ENCODE assay signal across 1 cellular context in the genomic region with DNA sequence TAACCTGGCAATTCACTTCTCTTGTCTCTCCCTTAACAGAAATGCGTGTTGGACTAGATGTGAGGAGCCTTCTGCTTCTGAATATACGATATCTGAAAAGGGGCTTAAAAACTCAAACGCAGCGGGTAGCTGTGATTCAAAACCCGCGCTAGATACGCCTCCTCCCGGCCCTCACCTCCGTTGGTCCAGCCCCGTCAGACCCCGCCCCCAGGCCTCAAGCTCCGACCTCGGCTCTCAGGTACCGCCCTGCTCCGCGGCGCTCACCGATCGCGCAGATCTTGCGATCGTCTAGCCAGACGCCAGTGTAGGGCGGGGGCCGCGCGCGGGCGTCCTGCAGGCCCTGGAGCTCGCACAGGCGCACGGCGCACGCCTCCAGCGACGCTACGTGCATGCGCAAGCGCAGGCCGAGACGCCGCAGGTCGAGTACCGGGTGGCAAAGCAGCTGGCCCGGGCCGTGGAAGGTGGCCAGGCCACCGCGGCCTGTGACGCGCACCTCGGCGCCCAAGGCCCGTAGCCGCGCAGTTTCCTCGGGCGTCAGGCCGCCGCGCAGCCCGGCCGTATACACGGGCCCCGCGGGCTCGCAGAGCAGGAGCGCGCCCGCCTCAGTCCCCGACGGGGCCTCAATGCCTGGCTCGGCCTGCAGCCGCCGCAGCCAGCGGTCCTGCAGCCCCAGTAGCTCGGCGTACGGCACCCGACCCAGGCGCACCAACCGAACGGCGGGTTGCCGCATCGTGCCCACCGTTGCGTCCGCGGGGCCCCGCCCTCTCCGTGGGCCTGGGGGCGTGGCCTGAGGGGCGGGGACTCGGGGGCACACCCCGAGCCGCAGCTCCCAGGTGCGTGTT.
TF ChIP-seq lines count a peak whose summit lies in the region.

A gene (minus strand): TSS at position 751 of the 842 bp plus-strand sequence. CDS start 21 bp downstream, at position 730.

TF ChIP-seq in K562, 482 proteins besides CTCF, POLR2A, EP300 and RAD21 (continued from another document and continues in another):
- no peak for TF ChIP-seq RFX5 (IDR thresholded peaks at IDR 0.05; ENCODE audit: low read depth, low read length)
- TF ChIP-seq HIVEP1 (CRISPR knock-in tag; IDR thresholded peaks at IDR 0.05), result no peak
- no peak for TF ChIP-seq OTX1 (CRISPR knock-in tag; IDR thresholded peaks at IDR 0.05)
- TF ChIP-seq CEBPB (tag; IDR thresholded peaks at IDR 0.05), result no peak; the same call in none of the 2 replicates
- no peak for TF ChIP-seq ZNF140 (CRISPR knock-in tag; IDR thresholded peaks at IDR 0.05)
- TF ChIP-seq, protein P1, sequence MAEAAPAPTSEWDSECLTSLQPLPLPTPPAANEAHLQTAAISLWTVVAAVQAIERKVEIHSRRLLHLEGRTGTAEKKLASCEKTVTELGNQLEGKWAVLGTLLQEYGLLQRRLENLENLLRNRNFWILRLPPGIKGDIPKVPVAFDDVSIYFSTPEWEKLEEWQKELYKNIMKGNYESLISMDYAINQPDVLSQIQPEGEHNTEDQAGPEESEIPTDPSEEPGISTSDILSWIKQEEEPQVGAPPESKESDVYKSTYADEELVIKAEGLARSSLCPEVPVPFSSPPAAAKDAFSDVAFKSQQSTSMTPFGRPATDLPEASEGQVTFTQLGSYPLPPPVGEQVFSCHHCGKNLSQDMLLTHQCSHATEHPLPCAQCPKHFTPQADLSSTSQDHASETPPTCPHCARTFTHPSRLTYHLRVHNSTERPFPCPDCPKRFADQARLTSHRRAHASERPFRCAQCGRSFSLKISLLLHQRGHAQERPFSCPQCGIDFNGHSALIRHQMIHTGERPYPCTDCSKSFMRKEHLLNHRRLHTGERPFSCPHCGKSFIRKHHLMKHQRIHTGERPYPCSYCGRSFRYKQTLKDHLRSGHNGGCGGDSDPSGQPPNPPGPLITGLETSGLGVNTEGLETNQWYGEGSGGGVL (CRISPR knock-in tag; IDR thresholded peaks at IDR 0.05), result no peak
- no peak for TF ChIP-seq ZNF507 (tag; conservative IDR thresholded peaks at IDR 0.05)
- TF ChIP-seq, protein P2, sequence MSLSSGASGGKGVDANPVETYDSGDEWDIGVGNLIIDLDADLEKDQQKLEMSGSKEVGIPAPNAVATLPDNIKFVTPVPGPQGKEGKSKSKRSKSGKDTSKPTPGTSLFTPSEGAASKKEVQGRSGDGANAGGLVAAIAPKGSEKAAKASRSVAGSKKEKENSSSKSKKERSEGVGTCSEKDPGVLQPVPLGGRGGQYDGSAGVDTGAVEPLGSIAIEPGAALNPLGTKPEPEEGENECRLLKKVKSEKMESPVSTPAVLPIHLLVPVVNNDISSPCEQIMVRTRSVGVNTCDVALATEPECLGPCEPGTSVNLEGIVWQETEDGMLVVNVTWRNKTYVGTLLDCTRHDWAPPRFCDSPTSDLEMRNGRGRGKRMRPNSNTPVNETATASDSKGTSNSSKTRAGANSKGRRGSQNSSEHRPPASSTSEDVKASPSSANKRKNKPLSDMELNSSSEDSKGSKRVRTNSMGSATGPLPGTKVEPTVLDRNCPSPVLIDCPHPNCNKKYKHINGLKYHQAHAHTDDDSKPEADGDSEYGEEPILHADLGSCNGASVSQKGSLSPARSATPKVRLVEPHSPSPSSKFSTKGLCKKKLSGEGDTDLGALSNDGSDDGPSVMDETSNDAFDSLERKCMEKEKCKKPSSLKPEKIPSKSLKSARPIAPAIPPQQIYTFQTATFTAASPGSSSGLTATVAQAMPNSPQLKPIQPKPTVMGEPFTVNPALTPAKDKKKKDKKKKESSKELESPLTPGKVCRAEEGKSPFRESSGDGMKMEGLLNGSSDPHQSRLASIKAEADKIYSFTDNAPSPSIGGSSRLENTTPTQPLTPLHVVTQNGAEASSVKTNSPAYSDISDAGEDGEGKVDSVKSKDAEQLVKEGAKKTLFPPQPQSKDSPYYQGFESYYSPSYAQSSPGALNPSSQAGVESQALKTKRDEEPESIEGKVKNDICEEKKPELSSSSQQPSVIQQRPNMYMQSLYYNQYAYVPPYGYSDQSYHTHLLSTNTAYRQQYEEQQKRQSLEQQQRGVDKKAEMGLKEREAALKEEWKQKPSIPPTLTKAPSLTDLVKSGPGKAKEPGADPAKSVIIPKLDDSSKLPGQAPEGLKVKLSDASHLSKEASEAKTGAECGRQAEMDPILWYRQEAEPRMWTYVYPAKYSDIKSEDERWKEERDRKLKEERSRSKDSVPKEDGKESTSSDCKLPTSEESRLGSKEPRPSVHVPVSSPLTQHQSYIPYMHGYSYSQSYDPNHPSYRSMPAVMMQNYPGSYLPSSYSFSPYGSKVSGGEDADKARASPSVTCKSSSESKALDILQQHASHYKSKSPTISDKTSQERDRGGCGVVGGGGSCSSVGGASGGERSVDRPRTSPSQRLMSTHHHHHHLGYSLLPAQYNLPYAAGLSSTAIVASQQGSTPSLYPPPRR (CRISPR knock-in tag; IDR thresholded peaks at IDR 0.05; ENCODE audit: borderline replicate concordance), result no peak
- no peak for TF ChIP-seq KLF10 (CRISPR knock-in tag; IDR thresholded peaks at IDR 0.05)
- TF ChIP-seq ZNF75A (CRISPR knock-in tag; IDR thresholded peaks at IDR 0.05), result no peak
- TF ChIP-seq CCNT2 (IDR thresholded peaks at IDR 0.05; ENCODE audit: borderline replicate concordance, extremely low read depth, insufficient read length, low read depth, low read length), result peak; percentile 86
- no peak for TF ChIP-seq ILK (tag; IDR thresholded peaks at IDR 0.05; ENCODE audit: borderline replicate concordance, low read depth)
- TF ChIP-seq, protein P3, sequence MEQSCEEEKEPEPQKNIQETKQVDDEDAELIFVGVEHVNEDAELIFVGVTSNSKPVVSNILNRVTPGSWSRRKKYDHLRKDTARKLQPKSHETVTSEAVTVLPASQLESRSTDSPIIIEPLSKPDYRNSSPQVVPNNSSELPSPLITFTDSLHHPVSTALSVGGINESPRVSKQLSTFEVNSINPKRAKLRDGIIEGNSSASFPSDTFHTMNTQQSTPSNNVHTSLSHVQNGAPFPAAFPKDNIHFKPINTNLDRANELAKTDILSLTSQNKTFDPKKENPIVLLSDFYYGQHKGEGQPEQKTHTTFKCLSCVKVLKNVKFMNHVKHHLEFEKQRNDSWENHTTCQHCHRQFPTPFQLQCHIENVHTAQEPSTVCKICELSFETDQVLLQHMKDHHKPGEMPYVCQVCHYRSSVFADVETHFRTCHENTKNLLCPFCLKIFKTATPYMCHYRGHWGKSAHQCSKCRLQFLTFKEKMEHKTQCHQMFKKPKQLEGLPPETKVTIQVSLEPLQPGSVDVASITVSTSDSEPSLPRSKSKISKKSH (CRISPR knock-in tag; IDR thresholded peaks at IDR 0.05), result no peak
- TF ChIP-seq CBFB (CRISPR knock-in tag; IDR thresholded peaks at IDR 0.05), result no peak
- TF ChIP-seq PPARD (CRISPR knock-in tag; IDR thresholded peaks at IDR 0.05), result no peak
- TF ChIP-seq, protein P4, sequence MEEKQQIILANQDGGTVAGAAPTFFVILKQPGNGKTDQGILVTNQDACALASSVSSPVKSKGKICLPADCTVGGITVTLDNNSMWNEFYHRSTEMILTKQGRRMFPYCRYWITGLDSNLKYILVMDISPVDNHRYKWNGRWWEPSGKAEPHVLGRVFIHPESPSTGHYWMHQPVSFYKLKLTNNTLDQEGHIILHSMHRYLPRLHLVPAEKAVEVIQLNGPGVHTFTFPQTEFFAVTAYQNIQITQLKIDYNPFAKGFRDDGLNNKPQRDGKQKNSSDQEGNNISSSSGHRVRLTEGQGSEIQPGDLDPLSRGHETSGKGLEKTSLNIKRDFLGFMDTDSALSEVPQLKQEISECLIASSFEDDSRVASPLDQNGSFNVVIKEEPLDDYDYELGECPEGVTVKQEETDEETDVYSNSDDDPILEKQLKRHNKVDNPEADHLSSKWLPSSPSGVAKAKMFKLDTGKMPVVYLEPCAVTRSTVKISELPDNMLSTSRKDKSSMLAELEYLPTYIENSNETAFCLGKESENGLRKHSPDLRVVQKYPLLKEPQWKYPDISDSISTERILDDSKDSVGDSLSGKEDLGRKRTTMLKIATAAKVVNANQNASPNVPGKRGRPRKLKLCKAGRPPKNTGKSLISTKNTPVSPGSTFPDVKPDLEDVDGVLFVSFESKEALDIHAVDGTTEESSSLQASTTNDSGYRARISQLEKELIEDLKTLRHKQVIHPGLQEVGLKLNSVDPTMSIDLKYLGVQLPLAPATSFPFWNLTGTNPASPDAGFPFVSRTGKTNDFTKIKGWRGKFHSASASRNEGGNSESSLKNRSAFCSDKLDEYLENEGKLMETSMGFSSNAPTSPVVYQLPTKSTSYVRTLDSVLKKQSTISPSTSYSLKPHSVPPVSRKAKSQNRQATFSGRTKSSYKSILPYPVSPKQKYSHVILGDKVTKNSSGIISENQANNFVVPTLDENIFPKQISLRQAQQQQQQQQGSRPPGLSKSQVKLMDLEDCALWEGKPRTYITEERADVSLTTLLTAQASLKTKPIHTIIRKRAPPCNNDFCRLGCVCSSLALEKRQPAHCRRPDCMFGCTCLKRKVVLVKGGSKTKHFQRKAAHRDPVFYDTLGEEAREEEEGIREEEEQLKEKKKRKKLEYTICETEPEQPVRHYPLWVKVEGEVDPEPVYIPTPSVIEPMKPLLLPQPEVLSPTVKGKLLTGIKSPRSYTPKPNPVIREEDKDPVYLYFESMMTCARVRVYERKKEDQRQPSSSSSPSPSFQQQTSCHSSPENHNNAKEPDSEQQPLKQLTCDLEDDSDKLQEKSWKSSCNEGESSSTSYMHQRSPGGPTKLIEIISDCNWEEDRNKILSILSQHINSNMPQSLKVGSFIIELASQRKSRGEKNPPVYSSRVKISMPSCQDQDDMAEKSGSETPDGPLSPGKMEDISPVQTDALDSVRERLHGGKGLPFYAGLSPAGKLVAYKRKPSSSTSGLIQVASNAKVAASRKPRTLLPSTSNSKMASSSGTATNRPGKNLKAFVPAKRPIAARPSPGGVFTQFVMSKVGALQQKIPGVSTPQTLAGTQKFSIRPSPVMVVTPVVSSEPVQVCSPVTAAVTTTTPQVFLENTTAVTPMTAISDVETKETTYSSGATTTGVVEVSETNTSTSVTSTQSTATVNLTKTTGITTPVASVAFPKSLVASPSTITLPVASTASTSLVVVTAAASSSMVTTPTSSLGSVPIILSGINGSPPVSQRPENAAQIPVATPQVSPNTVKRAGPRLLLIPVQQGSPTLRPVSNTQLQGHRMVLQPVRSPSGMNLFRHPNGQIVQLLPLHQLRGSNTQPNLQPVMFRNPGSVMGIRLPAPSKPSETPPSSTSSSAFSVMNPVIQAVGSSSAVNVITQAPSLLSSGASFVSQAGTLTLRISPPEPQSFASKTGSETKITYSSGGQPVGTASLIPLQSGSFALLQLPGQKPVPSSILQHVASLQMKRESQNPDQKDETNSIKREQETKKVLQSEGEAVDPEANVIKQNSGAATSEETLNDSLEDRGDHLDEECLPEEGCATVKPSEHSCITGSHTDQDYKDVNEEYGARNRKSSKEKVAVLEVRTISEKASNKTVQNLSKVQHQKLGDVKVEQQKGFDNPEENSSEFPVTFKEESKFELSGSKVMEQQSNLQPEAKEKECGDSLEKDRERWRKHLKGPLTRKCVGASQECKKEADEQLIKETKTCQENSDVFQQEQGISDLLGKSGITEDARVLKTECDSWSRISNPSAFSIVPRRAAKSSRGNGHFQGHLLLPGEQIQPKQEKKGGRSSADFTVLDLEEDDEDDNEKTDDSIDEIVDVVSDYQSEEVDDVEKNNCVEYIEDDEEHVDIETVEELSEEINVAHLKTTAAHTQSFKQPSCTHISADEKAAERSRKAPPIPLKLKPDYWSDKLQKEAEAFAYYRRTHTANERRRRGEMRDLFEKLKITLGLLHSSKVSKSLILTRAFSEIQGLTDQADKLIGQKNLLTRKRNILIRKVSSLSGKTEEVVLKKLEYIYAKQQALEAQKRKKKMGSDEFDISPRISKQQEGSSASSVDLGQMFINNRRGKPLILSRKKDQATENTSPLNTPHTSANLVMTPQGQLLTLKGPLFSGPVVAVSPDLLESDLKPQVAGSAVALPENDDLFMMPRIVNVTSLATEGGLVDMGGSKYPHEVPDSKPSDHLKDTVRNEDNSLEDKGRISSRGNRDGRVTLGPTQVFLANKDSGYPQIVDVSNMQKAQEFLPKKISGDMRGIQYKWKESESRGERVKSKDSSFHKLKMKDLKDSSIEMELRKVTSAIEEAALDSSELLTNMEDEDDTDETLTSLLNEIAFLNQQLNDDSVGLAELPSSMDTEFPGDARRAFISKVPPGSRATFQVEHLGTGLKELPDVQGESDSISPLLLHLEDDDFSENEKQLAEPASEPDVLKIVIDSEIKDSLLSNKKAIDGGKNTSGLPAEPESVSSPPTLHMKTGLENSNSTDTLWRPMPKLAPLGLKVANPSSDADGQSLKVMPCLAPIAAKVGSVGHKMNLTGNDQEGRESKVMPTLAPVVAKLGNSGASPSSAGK (IDR thresholded peaks at IDR 0.05), result peak; percentile 11; the same call in 1 of the 2 replicates
- peak; percentile 92 for TF ChIP-seq CREM (IDR thresholded peaks at IDR 0.05; ENCODE audit: low read depth)
- no peak for TF ChIP-seq NFE2L1 (tag; IDR thresholded peaks at IDR 0.05; ENCODE audit: borderline replicate concordance, low read depth)
- TF ChIP-seq TOE1 (IDR thresholded peaks at IDR 0.05; ENCODE audit: borderline replicate concordance), result no peak
- TF ChIP-seq TOE1 (CRISPR knock-in tag; IDR thresholded peaks at IDR 0.05; ENCODE audit: borderline replicate concordance, low read depth), result no peak
- TF ChIP-seq JUN (IDR thresholded peaks at IDR 0.05; ENCODE audit: borderline replicate concordance, low read depth, low read length), result no peak
- no peak; the same call in 1 of the 2 replicates for TF ChIP-seq JUN (CRISPR knock-in tag; IDR thresholded peaks at IDR 0.05; ENCODE audit: borderline replicate concordance)
